Comparison of ENCODE assay signal across 22 cellular contexts in the genomic region with DNA sequence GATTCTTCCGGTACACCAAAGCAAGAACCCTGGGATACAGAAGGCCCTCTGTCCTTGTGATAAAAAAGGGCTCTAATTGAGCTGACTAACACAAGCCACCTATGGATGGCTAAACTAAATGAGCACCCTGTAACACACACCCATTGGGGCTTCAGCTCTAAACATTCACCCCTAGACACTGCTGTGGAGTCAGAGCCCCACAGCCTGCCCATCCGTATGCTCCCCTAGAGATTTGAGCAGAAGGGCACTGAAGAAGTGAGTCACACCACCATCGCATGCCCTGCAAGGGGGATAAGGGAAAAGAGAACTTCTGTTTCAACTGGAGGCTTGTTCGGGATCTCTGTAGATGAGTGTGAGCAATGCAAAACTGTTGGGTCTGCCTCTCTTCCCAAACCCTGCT.
"Had no signal": no experiment of that assay in that cellular context is flagged by ENCODE, and none has a peak within 500 bp of the region (broad histone marks: within the 10 kb centered on the region; RNA-seq: fewer than 3 reads in every experiment).

No MANE protein-coding gene starts in this region.

- H3K27ac ChIP-seq: neural progenitor cell, ovary, parathyroid adenoma, psoas muscle, right lobe of liver, sigmoid colon, stomach, thoracic aorta, thyroid gland, transverse colon, upper lobe of right lung, uterus had no signal

- H3K36me3 ChIP-seq: neural progenitor cell, ovary, right lobe of liver, sigmoid colon, stomach, thoracic aorta, thyroid gland, transverse colon, upper lobe of right lung, uterus had no signal

- H3K27me3 ChIP-seq: neural progenitor cell, ovary, right lobe of liver, sigmoid colon, stomach, thyroid gland, transverse colon, upper lobe of right lung, uterus had no signal

- H3K4me1 ChIP-seq: parathyroid adenoma, psoas muscle, right lobe of liver, sigmoid colon, stomach, thyroid gland, transverse colon, upper lobe of right lung, uterus had no signal

- ATAC-seq: natural killer cell; psoas muscle; right cardiac atrium; right lobe of liver; stimulated activated naive B cell treated with anti-CD40 and anti-IgM and Interleukin-4, amounts not matched to agents 10 μg/mL and 1 μg/mL and 100 μg/mL, for 72 hours; upper lobe of right lung had no signal

- DNase-seq: natural killer cell; occipital lobe; ovary; psoas muscle; right cardiac atrium; right lobe of liver; sigmoid colon; small intestine; stimulated activated CD4-positive, alpha-beta T cell treated with anti-CD3 and anti-CD28 coated beads, Interleukin-15, amount 100 ng/mL, for 24 hours; stimulated activated CD4-positive, alpha-beta T cell treated with anti-CD3 and anti-CD28 coated beads, Interleukin-2, amount 100 ng/mL, for 24 hours; stimulated activated CD4-positive, alpha-beta T cell treated with anti-CD3 and anti-CD28 coated beads, Interleukin-2, amount 100 ng/mL, for 48 hours; stimulated activated CD4-positive, alpha-beta T cell treated with anti-CD3 and anti-CD28 coated beads, Interleukin-4, amount 100 ng/mL, for 24 hours; stimulated activated naive B cell treated with anti-CD40 and anti-IgM and Interleukin-4, amounts not matched to agents 10 μg/mL and 1 μg/mL and 100 μg/mL, for 72 hours; stimulated activated naive CD4-positive, alpha-beta T cell treated with Interleukin-2 at 50 U/mL for 16 hours; stomach; thyroid gland; transverse colon; upper lobe of right lung; uterus had no signal

- H3K9me3 ChIP-seq: ovary, psoas muscle, right lobe of liver, sigmoid colon, thoracic aorta, thyroid gland, transverse colon, upper lobe of right lung, uterus had no signal

- H3K4me3 ChIP-seq: neural progenitor cell, ovary, psoas muscle, right lobe of liver, sigmoid colon, stomach, thoracic aorta, thyroid gland, transverse colon, upper lobe of right lung, uterus had no signal
